In the genomic region with DNA sequence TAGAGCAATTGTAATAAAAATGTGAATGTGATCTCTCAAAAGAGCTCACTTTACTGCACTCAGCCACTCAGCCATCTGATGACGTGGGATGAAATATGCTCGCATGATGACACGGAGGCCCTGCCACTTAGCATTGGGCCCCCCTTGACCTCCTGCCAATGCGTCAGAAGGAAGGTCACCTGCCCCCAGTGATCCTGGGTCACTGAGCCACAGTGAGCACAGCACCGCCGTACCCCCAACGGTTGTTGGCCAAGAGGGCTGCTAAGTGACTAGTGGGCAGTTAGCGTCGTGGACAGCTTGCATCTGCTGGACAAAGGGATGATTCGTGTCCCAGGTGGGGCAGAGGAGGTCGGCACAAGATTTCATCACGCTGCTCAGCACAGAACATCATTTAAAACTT, we compare ENCODE assay signal across 22 cellular contexts. TPM values are rescaled to one million over a fixed set of nuclear protein-coding genes. Genes with fewer than 3 reads are reported as not detected.
DNase-seq lines count a peak whose midpoint lies in the region; FAIRE-seq and TF ChIP-seq lines count a peak whose summit lies in the region.
"Had no signal": no experiment of that assay in that cellular context is flagged by ENCODE, and none has a peak within 500 bp of the region (broad histone marks: within the 10 kb centered on the region; RNA-seq: fewer than 3 reads in every experiment).

No MANE protein-coding gene starts in this region.

- no peak for DNase-seq in T-helper 2 cell treated with Interferon-gamma antibody and Interleukin-4, amounts not matched to agents 5 μg/mL and 100 μg/mL, for 36 hours (ENCODE audit: low spot score)
- DNase-seq in T-helper 2 cell (no peak), HTR-8/SVneo (ENCODE audit: insufficient read length, low spot score) (no peak), endodermal cell (no peak), trophoblast cell (no peak), kidney tubule cell (ENCODE audit: low spot score) (no peak), C1 segment of cervical spinal cord (lab: John Stamatoyannopoulos, UW) (no peak), urothelium cell line (ENCODE audit: low spot score) (no peak)
- DNase-seq: Calu3; CD4-positive, alpha-beta T cell; DMS53; GOT3; KBM-7; NCI-H1105 treated with DMSO at 0.1 percent for 48 hours; NCI-H1694; NCI-H510A; NCI-H748 treated with DMSO at 0.1 percent for 48 hours had no signal

- no peak overlapping the region for H4K91ac ChIP-seq in trophoblast cell (ENCODE audit: low read depth, low read length)

- H3K4me1 Mint-ChIP-seq in T-helper 2 cell treated with Interferon-gamma antibody and Interleukin-4, amounts not matched to agents 5 μg/mL and 100 μg/mL, for 36 hours (ENCODE audit: low read depth), result peaks cover 34% of the 10 kb centered on the region
- H3K4me1 Mint-ChIP-seq in endodermal cell, result no peaks in the 10 kb centered on the region

- no peak overlapping the region for H2AK5ac ChIP-seq in trophoblast cell (ENCODE audit: low read length)

- H3K9me3 ChIP-seq in endodermal cell (ENCODE audit: control insufficient read depth, low read length) (no peaks in the 10 kb centered on the region), trophoblast cell (ENCODE audit: insufficient read depth, low read depth, low read length) (peaks cover 2% of the 10 kb centered on the region)

- H3K4me3 Mint-ChIP-seq in T-helper 2 cell treated with Interferon-gamma antibody and Interleukin-4, amounts not matched to agents 5 μg/mL and 100 μg/mL, for 36 hours, result no peak overlapping the region
- H3K4me3 Mint-ChIP-seq in endodermal cell, result no peak overlapping the region
- H3K4me3 Mint-ChIP-seq: CD4-positive, alpha-beta T cell had no signal

- H4K12ac ChIP-seq in trophoblast cell (ENCODE audit: low read depth, low read length), result no peak overlapping the region

- FAIRE-seq in HTR-8/SVneo (lab: Jason Lieb, UNC) (peak; percentile 40), urothelium cell line (lab: Jason Lieb, UNC) (no peak)
- FAIRE-seq: GM12892, GM18507, RCC 7860 had no signal

- H3K27me3 Mint-ChIP-seq in T-helper 2 cell treated with Interferon-gamma antibody and Interleukin-4, amounts not matched to agents 5 μg/mL and 100 μg/mL, for 36 hours (ENCODE audit: low read depth), result no peaks in the 10 kb centered on the region
- H3K27me3 Mint-ChIP-seq in endodermal cell (ENCODE audit: insufficient read depth), result no peaks in the 10 kb centered on the region
- H3K27me3 Mint-ChIP-seq: CD4-positive, alpha-beta T cell had no signal

- H2AFZ ChIP-seq in trophoblast cell (ENCODE audit: insufficient read depth, low read length, poor library complexity), result no peak overlapping the region

- H3K79me2 ChIP-seq in trophoblast cell (ENCODE audit: control insufficient read depth, insufficient read depth, low read length, poor library complexity), result no peaks in the 10 kb centered on the region

- H3K4me2 ChIP-seq in trophoblast cell (ENCODE audit: low read length), result no peak overlapping the region

- H3K27me3 ChIP-seq in endodermal cell (ENCODE audit: control insufficient read depth, insufficient read depth, low read length, poor library complexity, severe bottlenecking) (no peaks in the 10 kb centered on the region), trophoblast cell (ENCODE audit: insufficient read depth, low read length) (no peaks in the 10 kb centered on the region)

- H2BK12ac ChIP-seq in trophoblast cell (ENCODE audit: low read length), result no peak overlapping the region

- H3K36me3 ChIP-seq in endodermal cell (ENCODE audit: control insufficient read depth, insufficient read depth, low read length) (peaks cover 68% of the 10 kb centered on the region), trophoblast cell (ENCODE audit: control insufficient read depth in 1 of 2, insufficient read depth in 2 of 2, low read length in 2 of 2) (peaks cover 35 to 43% of the 10 kb centered on the region in 2 experiments)

- no peak overlapping the region for H3K9ac ChIP-seq in endodermal cell (ENCODE audit: extremely low read depth, low read length, poor library complexity, severe bottlenecking)
- H3K9ac ChIP-seq in trophoblast cell (ENCODE audit: low read length), result no peak overlapping the region

- TF ChIP-seq CTCF in endodermal cell (conservative IDR thresholded peaks at IDR 0.05), result no peak

- H3K14ac ChIP-seq in trophoblast cell (ENCODE audit: low read length), result no peak overlapping the region

- H3K27ac ChIP-seq in endodermal cell (ENCODE audit: low read depth, low read length) (no peak overlapping the region), trophoblast cell (ENCODE audit: low read depth, low read length) (no peak overlapping the region)
- H3K27ac ChIP-seq: 22Rv1 had no signal

- H3K18ac ChIP-seq in trophoblast cell (ENCODE audit: low read length), result no peak overlapping the region

- H3K79me1 ChIP-seq in trophoblast cell (ENCODE audit: low read length), result no peaks in the 10 kb centered on the region

- H4K8ac ChIP-seq in trophoblast cell (ENCODE audit: low read depth, low read length), result no peak overlapping the region

- H3K4me1 ChIP-seq in endodermal cell (ENCODE audit: control insufficient read depth, insufficient read depth, low read length) (no peaks in the 10 kb centered on the region), trophoblast cell (ENCODE audit: control insufficient read depth in 1 of 2, insufficient read depth in 2 of 2, low read length in 2 of 2) (no peaks in the 10 kb centered on the region)

- no peak overlapping the region for H3K23ac ChIP-seq in trophoblast cell (ENCODE audit: low read length)

- peaks cover 50% of the 10 kb centered on the region for H3K36me3 Mint-ChIP-seq in T-helper 2 cell treated with Interferon-gamma antibody and Interleukin-4, amounts not matched to agents 5 μg/mL and 100 μg/mL, for 36 hours (ENCODE audit: low read depth)
- peaks cover 68% of the 10 kb centered on the region for H3K36me3 Mint-ChIP-seq in endodermal cell (ENCODE audit: low read depth)

- no peaks in the 10 kb centered on the region for H3K9me3 Mint-ChIP-seq in T-helper 2 cell treated with Interferon-gamma antibody and Interleukin-4, amounts not matched to agents 5 μg/mL and 100 μg/mL, for 36 hours
- H3K9me3 Mint-ChIP-seq in endodermal cell, result no peaks in the 10 kb centered on the region
- H3K9me3 Mint-ChIP-seq: CD4-positive, alpha-beta T cell had no signal

- 94 to 97% methylated on average over 12 of the region's 12 CpGs for WGBS in endodermal cell (ENCODE audit: insufficient coverage in 1 of 2, insufficient read length in 1 of 2), 2 experiments
- WGBS in trophoblast cell (ENCODE audit: extremely low coverage, insufficient coverage, insufficient read length), result no CpG with 5 or more reads among the region's 12 CpGs

- H3K4me3 ChIP-seq in endodermal cell (ENCODE audit: low read length), result no peak overlapping the region
- peak overlapping the region; percentile 37 for H3K4me3 ChIP-seq in trophoblast cell (ENCODE audit: low read depth, low read length)

- H2BK120ac ChIP-seq in trophoblast cell (ENCODE audit: insufficient read depth, low read length, poor library complexity), result no peak overlapping the region

- no peak overlapping the region for H3K4ac ChIP-seq in trophoblast cell (ENCODE audit: low read depth, low read length)

- H2BK5ac ChIP-seq in trophoblast cell (ENCODE audit: low read depth, low read length, poor library complexity), result no peak overlapping the region

- H3K27ac Mint-ChIP-seq in T-helper 2 cell treated with Interferon-gamma antibody and Interleukin-4, amounts not matched to agents 5 μg/mL and 100 μg/mL, for 36 hours, result peak overlapping the region; percentile 26
- H3K27ac Mint-ChIP-seq in endodermal cell, result peak overlapping the region; percentile 74
- H3K27ac Mint-ChIP-seq: CD4-positive, alpha-beta T cell had no signal

RNA-seq across cellular contexts. Expression of a gene that starts 22.9 kb away (rescaled TPM):
- total RNA-seq in endodermal cell, result 10 to 100 TPM; 75.4 to 76.6 TPM
- 68.2 TPM for polyA plus RNA-seq in endodermal cell (2013, experiment 1 of 2)
- 57.8 TPM for polyA plus RNA-seq in endodermal cell (2013, experiment 2 of 2)
- 35.5 and 35.7 TPM in 2 replicates for polyA plus RNA-seq in trophoblast cell (2013)

RNA-seq across cellular contexts. Expression of a gene that starts 45.3 kb away (rescaled TPM):
- total RNA-seq in endodermal cell, result not detected
- polyA plus RNA-seq in endodermal cell (2013, experiment 1 of 2), result not detected
- polyA plus RNA-seq in endodermal cell (2013, experiment 2 of 2), result not detected
- 0.44 and 0.49 TPM in 2 replicates for polyA plus RNA-seq in trophoblast cell (2013)
- total RNA-seq: Calu3, Right ventricle myocardium superior had no signal

RNA-seq across cellular contexts. Expression of a gene that starts 57.8 kb away (rescaled TPM):
- total RNA-seq in endodermal cell, result 100 to 1,000 TPM; 188 to 220 TPM
- polyA plus RNA-seq in endodermal cell (2013, experiment 1 of 2), result 63.0 TPM
- 54.6 TPM for polyA plus RNA-seq in endodermal cell (2013, experiment 2 of 2)
- polyA plus RNA-seq in trophoblast cell (2013), result 218 TPM in 2 replicates
